Comparison of ENCODE assay signal across 7 cellular contexts in genomic region chr17:17391575-17392370, GRCh38.
DNase-seq lines count a peak whose midpoint lies in the region; ATAC-seq lines count a peak whose summit lies in the region.

No MANE protein-coding gene starts in this region.

- H3K4me1 Mint-ChIP-seq in IgD-negative memory B cell = peaks cover 0 to 9% (median 7%) of the 10 kb centered on the region in 3 donors
- peaks cover 15% of the 10 kb centered on the region for H3K4me1 Mint-ChIP-seq in activated CD4-positive, alpha-beta memory T cell treated with anti-CD3 and anti-CD28 coated beads for 36 hours (ENCODE audit: low read depth)
- H3K4me1 Mint-ChIP-seq in effector memory CD8-positive, alpha-beta T cell (ENCODE audit: low read depth in 2 of 2) = peaks cover 13 to 16% of the 10 kb centered on the region in 2 donors
- peaks cover 34% of the 10 kb centered on the region for H3K4me1 Mint-ChIP-seq in stimulated activated effector memory CD8-positive, alpha-beta T cell treated with anti-CD3 and anti-CD28 coated beads, Interleukin-12 subunit alpha, Interleukin-12 subunit beta, amount 100 ng/mL, for 72 hours

- peak overlapping the region; percentile 10 to 80 (median 70) for H3K4me3 Mint-ChIP-seq in IgD-negative memory B cell
- H3K4me3 Mint-ChIP-seq in activated CD4-positive, alpha-beta memory T cell treated with anti-CD3 and anti-CD28 coated beads for 36 hours = peak overlapping the region; percentile 71
- H3K4me3 Mint-ChIP-seq in effector memory CD8-positive, alpha-beta T cell = peak overlapping the region; percentile 87 to 91
- H3K4me3 Mint-ChIP-seq in stimulated activated effector memory CD8-positive, alpha-beta T cell treated with anti-CD3 and anti-CD28 coated beads, Interleukin-12 subunit alpha, Interleukin-12 subunit beta, amount 100 ng/mL, for 72 hours = peak overlapping the region; percentile 74

- intact Hi-C loops in activated CD4-positive, alpha-beta memory T cell treated with anti-CD3 and anti-CD28 coated beads for 36 hours (cut with micrococcal nuclease) = loop anchor here (5.0 kb wide), 1 partner anchor 34 kb away; no protein-coding TSS in a partner anchor

- H3K9me3 Mint-ChIP-seq in IgD-negative memory B cell = peaks cover 0 to 4% (median 2%) of the 10 kb centered on the region in 3 donors
- no peaks in the 10 kb centered on the region for H3K9me3 Mint-ChIP-seq in activated CD4-positive, alpha-beta memory T cell treated with anti-CD3 and anti-CD28 coated beads for 36 hours
- H3K9me3 Mint-ChIP-seq in effector memory CD8-positive, alpha-beta T cell = no peaks in the 10 kb centered on the region
- H3K9me3 Mint-ChIP-seq in stimulated activated effector memory CD8-positive, alpha-beta T cell treated with anti-CD3 and anti-CD28 coated beads, Interleukin-12 subunit alpha, Interleukin-12 subunit beta, amount 100 ng/mL, for 72 hours = no peaks in the 10 kb centered on the region

- CTCF ChIA-PET in activated CD4-positive, alpha-beta memory T cell treated with anti-CD3 and anti-CD28 coated beads for 36 hours (lab: Charles Lee) = interaction anchor here (0.7 to 2.7 kb wide), 5 partner anchors 17 to 105 kb away, joined by 3 to 12 read pairs (median 4); partner anchors contain the start of gene RASD1

- H3K27ac Mint-ChIP-seq in IgD-negative memory B cell = peak overlapping the region in 2 of 3 donors; percentile 75 to 80
- H3K27ac Mint-ChIP-seq in activated CD4-positive, alpha-beta memory T cell treated with anti-CD3 and anti-CD28 coated beads for 36 hours = peak overlapping the region; percentile 2
- peak overlapping the region; percentile 64 to 93 for H3K27ac Mint-ChIP-seq in effector memory CD8-positive, alpha-beta T cell
- peak overlapping the region; percentile 55 for H3K27ac Mint-ChIP-seq in stimulated activated effector memory CD8-positive, alpha-beta T cell treated with anti-CD3 and anti-CD28 coated beads, Interleukin-12 subunit alpha, Interleukin-12 subunit beta, amount 100 ng/mL, for 72 hours

- ATAC-seq in effector memory CD8-positive, alpha-beta T cell (replicated peaks) = peak; percentile 83
- peak; percentile 86 for ATAC-seq in stimulated activated effector memory CD8-positive, alpha-beta T cell treated with anti-CD3 and anti-CD28 coated beads, Interleukin-12 subunit alpha, Interleukin-12 subunit beta, amount 100 ng/mL, for 72 hours
- no peak for ATAC-seq in HG03175 (IDR thresholded peaks at IDR 0.05; ENCODE audit: unreplicated experiment)

- DNase-seq in activated CD4-positive, alpha-beta memory T cell treated with anti-CD3 and anti-CD28 coated beads for 36 hours = peak; percentile 81
- DNase-seq in effector memory CD8-positive, alpha-beta T cell = peak; percentile 68 to 72 (median 70)
- DNase-seq in stimulated activated effector memory CD8-positive, alpha-beta T cell treated with anti-CD3 and anti-CD28 coated beads, Interleukin-12 subunit alpha, Interleukin-12 subunit beta, amount 100 ng/mL, for 72 hours (ENCODE audit: low spot score in 2 of 2) = peak; percentile 24 to 75
- DNase-seq in hepatic stellate cell (ENCODE audit: low spot score) (no peak), foreskin melanocyte (no peak)

- H3K27me3 Mint-ChIP-seq in IgD-negative memory B cell = peaks cover 4% of the 10 kb centered on the region
- no peaks in the 10 kb centered on the region for H3K27me3 Mint-ChIP-seq in activated CD4-positive, alpha-beta memory T cell treated with anti-CD3 and anti-CD28 coated beads for 36 hours
- peaks cover 0 to 8% of the 10 kb centered on the region in 2 donors for H3K27me3 Mint-ChIP-seq in effector memory CD8-positive, alpha-beta T cell

- no peaks in the 10 kb centered on the region for H3K36me3 Mint-ChIP-seq in IgD-negative memory B cell
- no peaks in the 10 kb centered on the region for H3K36me3 Mint-ChIP-seq in activated CD4-positive, alpha-beta memory T cell treated with anti-CD3 and anti-CD28 coated beads for 36 hours
- H3K36me3 Mint-ChIP-seq in effector memory CD8-positive, alpha-beta T cell (ENCODE audit: insufficient read depth) = peaks cover 7% of the 10 kb centered on the region
- peaks cover 8% of the 10 kb centered on the region for H3K36me3 Mint-ChIP-seq in stimulated activated effector memory CD8-positive, alpha-beta T cell treated with anti-CD3 and anti-CD28 coated beads, Interleukin-12 subunit alpha, Interleukin-12 subunit beta, amount 100 ng/mL, for 72 hours

- POLR2A ChIA-PET in activated CD4-positive, alpha-beta memory T cell treated with anti-CD3 and anti-CD28 coated beads for 36 hours (lab: Charles Lee) = interaction anchor here (0.7 to 0.8 kb wide), 2 partner anchors 200 to 208 kb away, joined by 3 to 4 read pairs; partner anchors contain the start of gene PEMT

Comparison
In these comparisons a context has a peak if more than half of its experiments do, and no peak if none do; other contexts are left out.
1. H3K27ac Mint-ChIP-seq: peak in every context shown above with its lines; median percentile 78 in effector memory CD8-positive, alpha-beta T cell; 78 in IgD-negative memory B cell; 55 in stimulated activated effector memory CD8-positive, alpha-beta T cell treated with anti-CD3 and anti-CD28 coated beads, Interleukin-12 subunit alpha, Interleukin-12 subunit beta, amount 100 ng/mL, for 72 hours; 2 in activated CD4-positive, alpha-beta memory T cell treated with anti-CD3 and anti-CD28 coated beads for 36 hours.
2. DNase-seq: peak in activated CD4-positive, alpha-beta memory T cell treated with anti-CD3 and anti-CD28 coated beads for 36 hours (single experiment), effector memory CD8-positive, alpha-beta T cell (3 of 3) and stimulated activated effector memory CD8-positive, alpha-beta T cell treated with anti-CD3 and anti-CD28 coated beads, Interleukin-12 subunit alpha, Interleukin-12 subunit beta, amount 100 ng/mL, for 72 hours (2 of 2); none in hepatic stellate cell (single experiment) and foreskin melanocyte (single experiment).
3. Peak in every context shown above with its lines, with median percentiles within 50 percentile points of each other: H3K4me3 Mint-ChIP-seq.